ENCODE assay signal across 11 cellular contexts in the genomic region with DNA sequence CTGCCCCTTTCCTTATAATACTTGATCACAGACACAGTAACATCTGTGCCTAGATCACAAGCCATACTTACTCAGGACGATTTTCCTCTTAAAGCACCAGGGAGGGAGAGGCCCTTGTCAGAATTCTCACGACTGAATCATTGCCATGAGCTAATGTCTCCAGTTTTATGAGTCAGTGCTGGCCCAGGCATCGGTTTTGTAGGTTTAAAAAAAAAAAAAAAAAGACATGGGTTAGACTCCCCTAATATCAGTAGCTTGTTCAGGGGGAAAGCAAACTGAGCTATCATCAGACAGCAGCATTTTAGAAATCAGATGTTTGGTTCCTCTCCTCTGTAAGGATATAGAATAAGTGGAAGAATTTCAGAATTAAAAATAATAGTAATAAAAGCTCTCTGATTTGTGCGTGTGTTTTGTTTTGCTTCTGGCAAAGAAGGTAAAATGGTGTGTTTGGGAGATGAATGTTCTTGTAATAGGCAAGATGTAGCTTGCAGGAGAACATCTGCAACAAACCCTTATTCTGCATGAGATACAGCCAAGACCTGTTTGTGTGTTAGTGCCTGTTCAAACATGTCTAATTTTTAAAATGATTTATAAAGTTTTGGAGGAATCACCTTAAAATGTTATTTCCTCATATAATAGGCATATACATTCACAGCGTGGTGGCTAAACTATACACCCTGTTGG.
DNase-seq lines count a peak whose midpoint lies in the region; ATAC-seq and TF ChIP-seq lines count a peak whose summit lies in the region.
"Had no signal": no experiment of that assay in that cellular context is flagged by ENCODE, and none has a peak within 500 bp of the region (broad histone marks: within the 10 kb centered on the region; RNA-seq: fewer than 3 reads in every experiment).

No MANE protein-coding gene starts in this region.

- H3K18ac ChIP-seq in neuronal stem cell (ENCODE audit: low read length) = no peak overlapping the region

- H3K4me3 Mint-ChIP-seq in activated T-cell treated with anti-CD3 and anti-CD28 coated beads, Interleukin-2, amount 50 U/mL, for 72 hours = no peak overlapping the region
- no peak overlapping the region for H3K4me3 Mint-ChIP-seq in activated T-cell treated with anti-CD3 and anti-CD28 coated beads, Interleukin-2, amount 50 U/mL, for 24 hours
- H3K4me3 Mint-ChIP-seq: activated CD4-positive, alpha-beta memory T cell treated with anti-CD3 and anti-CD28 coated beads, Interleukin-2, amount 10 ng/mL, durations not matched to agents 7 days and 5 days had no signal

- no peak overlapping the region for H2AFZ ChIP-seq in neuronal stem cell (ENCODE audit: low read length)

- H3K9me3 Mint-ChIP-seq in activated T-cell treated with anti-CD3 and anti-CD28 coated beads, Interleukin-2, amount 50 U/mL, for 72 hours = no peaks in the 10 kb centered on the region
- no peaks in the 10 kb centered on the region for H3K9me3 Mint-ChIP-seq in activated T-cell treated with anti-CD3 and anti-CD28 coated beads, Interleukin-2, amount 50 U/mL, for 24 hours
- H3K9me3 Mint-ChIP-seq: activated CD4-positive, alpha-beta memory T cell treated with anti-CD3 and anti-CD28 coated beads, Interleukin-2, amount 10 ng/mL, durations not matched to agents 7 days and 5 days had no signal

- H3K9me3 ChIP-seq in neuronal stem cell (replicated peaks in 1 of 2; ENCODE audit: control insufficient read depth in 2 of 2, insufficient read depth in 1 of 2, low read depth in 1 of 2, low read length in 2 of 2) = no peaks in the 10 kb centered on the region
- H3K9me3 ChIP-seq: BLaER1 treated with 17β-estradiol and CSF1 and Interleukin-3, amounts not matched to agents 10 nM and 100 nM had no signal

- H2BK15ac ChIP-seq in neuronal stem cell (ENCODE audit: low read length) = no peak overlapping the region

- H2AK5ac ChIP-seq in neuronal stem cell (ENCODE audit: low read depth, low read length) = no peak overlapping the region

- H3K79me1 ChIP-seq in neuronal stem cell (ENCODE audit: low read depth, low read length) = no peaks in the 10 kb centered on the region

- no peak overlapping the region for H3K4me3 ChIP-seq in fibroblast of pulmonary artery (replicated peaks; ENCODE audit: low read depth, low read length)
- no peak overlapping the region for H3K4me3 ChIP-seq in neuronal stem cell (ENCODE audit: low read length in 2 of 2)
- H3K4me3 ChIP-seq: BLaER1 treated with 17β-estradiol and CSF1 and Interleukin-3, amounts not matched to agents 10 nM and 100 nM had no signal

- H3K4me2 ChIP-seq in neuronal stem cell (ENCODE audit: insufficient read depth, low read length, poor library complexity, severe bottlenecking) = no peak overlapping the region
- H3K4me2 ChIP-seq: BLaER1 treated with 17β-estradiol and CSF1 and Interleukin-3, amounts not matched to agents 10 nM and 100 nM had no signal

- no peak overlapping the region for H3K27ac Mint-ChIP-seq in activated T-cell treated with anti-CD3 and anti-CD28 coated beads, Interleukin-2, amount 50 U/mL, for 72 hours
- no peak overlapping the region for H3K27ac Mint-ChIP-seq in activated T-cell treated with anti-CD3 and anti-CD28 coated beads, Interleukin-2, amount 50 U/mL, for 24 hours
- H3K27ac Mint-ChIP-seq: activated CD4-positive, alpha-beta memory T cell treated with anti-CD3 and anti-CD28 coated beads, Interleukin-2, amount 10 ng/mL, durations not matched to agents 7 days and 5 days had no signal

- peaks cover 0 to 35% (median 2%) of the 10 kb centered on the region in 3 experiments for H3K27me3 ChIP-seq in neuronal stem cell (ENCODE audit: control insufficient read depth in 3 of 3, insufficient read depth in 3 of 3, low read depth in 1 of 3, low read length in 3 of 3)
- H3K27me3 ChIP-seq: BLaER1 treated with 17β-estradiol and CSF1 and Interleukin-3, amounts not matched to agents 10 nM and 100 nM had no signal

- no peak overlapping the region for H4K8ac ChIP-seq in neuronal stem cell (ENCODE audit: low read depth, low read length)

- no CpG with 5 or more reads among the region's 5 CpGs for WGBS in neuronal stem cell (ENCODE audit: extremely low coverage in 2 of 2, insufficient read length in 2 of 2, insufficient replicate concordance in 1 of 2), 2 donors

- no peak for DNase-seq in activated T-cell treated with anti-CD3 and anti-CD28 coated beads, Interleukin-2, amount 50 U/mL, for 72 hours
- DNase-seq in activated T-cell treated with anti-CD3 and anti-CD28 coated beads, Interleukin-2, amount 50 U/mL, for 24 hours = no peak
- peak; percentile 95 for DNase-seq in RPMI7951 (ENCODE audit: low read depth)
- DNase-seq in fibroblast of pulmonary artery (ENCODE audit: low read depth) = peak; percentile 80
- DNase-seq in stromal cell of bone marrow (ENCODE audit: low read depth) = peak; percentile 92
- no peak for DNase-seq in HuH-7 (ENCODE audit: low spot score)
- no peak for DNase-seq in neuronal stem cell (ENCODE audit: low spot score)
- DNase-seq: activated CD4-positive, alpha-beta memory T cell treated with anti-CD3 and anti-CD28 coated beads, Interleukin-2, amount 10 ng/mL, durations not matched to agents 7 days and 5 days; NCI-H1417 treated with DMSO at 0.1 percent for 48 hours had no signal

- ATAC-seq in activated T-cell treated with anti-CD3 and anti-CD28 coated beads, Interleukin-2, amount 50 U/mL, for 72 hours (replicated peaks in 1 of 2) = peak; percentile 32 to 36
- ATAC-seq in HG03354 (IDR thresholded peaks at IDR 0.05; ENCODE audit: poor library complexity, severe bottlenecking, unreplicated experiment) = no peak

- no peak overlapping the region for H2BK5ac ChIP-seq in neuronal stem cell (ENCODE audit: low read length)

- no peak for TF ChIP-seq CTCF in fibroblast of pulmonary artery (IDR thresholded peaks at IDR 0.05; ENCODE audit: low read length, missing control alignments)

- peaks cover 0 to 2% of the 10 kb centered on the region in 2 donors for H3K4me1 ChIP-seq in neuronal stem cell (ENCODE audit: control insufficient read depth in 2 of 2, insufficient read depth in 1 of 2, low read depth in 1 of 2, low read length in 2 of 2)

- no peak overlapping the region for H2BK120ac ChIP-seq in neuronal stem cell (ENCODE audit: low read depth, low read length)

- H2BK12ac ChIP-seq in neuronal stem cell (ENCODE audit: low read length) = no peak overlapping the region

- H3K9ac ChIP-seq in neuronal stem cell (ENCODE audit: low read depth, low read length, poor library complexity) = no peak overlapping the region
- H3K9ac ChIP-seq: BLaER1 treated with 17β-estradiol and CSF1 and Interleukin-3, amounts not matched to agents 10 nM and 100 nM had no signal

- H3K4me1 Mint-ChIP-seq in activated T-cell treated with anti-CD3 and anti-CD28 coated beads, Interleukin-2, amount 50 U/mL, for 72 hours (ENCODE audit: low read depth) = peaks cover 9% of the 10 kb centered on the region
- no peaks in the 10 kb centered on the region for H3K4me1 Mint-ChIP-seq in activated T-cell treated with anti-CD3 and anti-CD28 coated beads, Interleukin-2, amount 50 U/mL, for 24 hours (ENCODE audit: low read depth)

- no peaks in the 10 kb centered on the region for H3K36me3 ChIP-seq in neuronal stem cell (replicated peaks in 1 of 2; ENCODE audit: control insufficient read depth in 2 of 2, insufficient read depth in 2 of 2, low read length in 2 of 2)
- H3K36me3 ChIP-seq: BLaER1 treated with 17β-estradiol and CSF1 and Interleukin-3, amounts not matched to agents 10 nM and 100 nM had no signal

- no peak overlapping the region for H3K4ac ChIP-seq in neuronal stem cell (ENCODE audit: low read length)

- H3K27ac ChIP-seq in neuronal stem cell (replicated peaks; ENCODE audit: low read length) = no peak overlapping the region
- H3K27ac ChIP-seq: BLaER1 treated with 17β-estradiol and CSF1 and Interleukin-3, amounts not matched to agents 10 nM and 100 nM had no signal

- no peak overlapping the region for H3K23ac ChIP-seq in neuronal stem cell (ENCODE audit: low read depth, low read length, poor library complexity)

- peaks cover 32% of the 10 kb centered on the region for H3K27me3 Mint-ChIP-seq in activated T-cell treated with anti-CD3 and anti-CD28 coated beads, Interleukin-2, amount 50 U/mL, for 72 hours (ENCODE audit: low read depth)
- H3K27me3 Mint-ChIP-seq in activated T-cell treated with anti-CD3 and anti-CD28 coated beads, Interleukin-2, amount 50 U/mL, for 24 hours = peaks cover 24% of the 10 kb centered on the region

- H3K36me3 Mint-ChIP-seq in activated T-cell treated with anti-CD3 and anti-CD28 coated beads, Interleukin-2, amount 50 U/mL, for 72 hours (ENCODE audit: insufficient read depth in 2 of 2) = no peaks in the 10 kb centered on the region
- H3K36me3 Mint-ChIP-seq in activated T-cell treated with anti-CD3 and anti-CD28 coated beads, Interleukin-2, amount 50 U/mL, for 24 hours (ENCODE audit: low read depth) = no peaks in the 10 kb centered on the region

- no peak overlapping the region for H4K91ac ChIP-seq in neuronal stem cell (ENCODE audit: low read depth, low read length, poor library complexity)

- no peak overlapping the region for H3K14ac ChIP-seq in neuronal stem cell (ENCODE audit: low read length)

Comparison
In these comparisons a context has a peak if more than half of its experiments do, and no peak if none do; other contexts are left out.
1. DNase-seq: peak in RPMI7951 (single experiment), fibroblast of pulmonary artery (single experiment) and stromal cell of bone marrow (single experiment); none in activated T-cell treated with anti-CD3 and anti-CD28 coated beads, Interleukin-2, amount 50 U/mL, for 72 hours (0 of 2), activated T-cell treated with anti-CD3 and anti-CD28 coated beads, Interleukin-2, amount 50 U/mL, for 24 hours (single experiment), HuH-7 (single experiment) and neuronal stem cell (single experiment).